In the genomic region with DNA sequence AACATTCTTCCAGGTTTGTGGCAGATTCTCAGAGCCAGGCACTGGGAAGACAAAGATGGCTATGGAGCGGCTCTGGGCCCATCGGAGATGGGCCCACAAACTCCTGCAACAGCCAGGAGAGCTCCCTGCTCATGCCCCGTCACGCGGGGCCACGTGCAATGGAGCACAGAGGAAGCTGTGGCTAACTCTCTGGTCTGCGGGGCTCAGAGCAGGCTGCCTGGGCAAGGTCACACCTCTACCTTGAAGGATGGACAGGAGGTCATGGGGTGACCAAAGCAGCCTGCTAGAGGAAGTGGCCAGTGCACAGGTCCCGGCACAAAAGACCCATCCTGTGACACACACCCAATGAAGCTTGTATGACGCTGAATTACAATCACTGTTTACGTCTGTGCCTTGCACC, we compare ENCODE assay signal across 27 cellular contexts. TPM values are rescaled to one million over a fixed set of nuclear protein-coding genes. Genes with fewer than 3 reads are reported as not detected.
"Had no signal": no experiment of that assay in that cellular context is flagged by ENCODE, and none has a peak within 500 bp of the region (broad histone marks: within the 10 kb centered on the region; RNA-seq: fewer than 3 reads in every experiment).

No MANE protein-coding gene starts in this region.

- H3K27ac Mint-ChIP-seq: activated B cell treated with CpG ODN at 0.5 μM for 24 hours; activated CD4-positive, alpha-beta T cell treated with anti-CD3 and anti-CD28 coated beads, Interleukin-2, amount 10 ng/mL, durations not matched to agents 24 days and 14 days; activated naive CD4-positive, alpha-beta T cell treated with anti-CD3 and anti-CD28 coated beads, Interleukin-2, amount 50 U/mL, for 24 hours; activated naive CD8-positive, alpha-beta T cell treated with anti-CD3 and anti-CD28 coated beads, Interleukin-2, amount 50 U/mL, for 24 hours; activated T-cell treated with anti-CD3 and anti-CD28 coated beads, Interleukin-2, amount 50 U/mL, for 72 hours; activated T-helper 2 cell treated with anti-CD3 and anti-CD28 coated beads, Interferon-gamma antibody, Interleukin-2, Interleukin-4, amounts not matched to agents 10 μg/mL and 5 μg/mL and 100 μg/mL, durations not matched to agents 14 hours and 24 hours and 36 hours; brain; T-helper 17 cell had no signal

- ATAC-seq: activated naive CD8-positive, alpha-beta T cell treated with anti-CD3 and anti-CD28 coated beads, Interleukin-2, amount 50 U/mL, for 24 hours; activated T-cell treated with anti-CD3 and anti-CD28 coated beads, Interleukin-2, amount 50 U/mL, for 72 hours; T-helper 17 cell had no signal

- H3K4me1 Mint-ChIP-seq: activated B cell treated with CpG ODN at 0.5 μM for 24 hours; activated CD4-positive, alpha-beta T cell treated with anti-CD3 and anti-CD28 coated beads, Interleukin-2, amount 10 ng/mL, durations not matched to agents 24 days and 14 days; activated naive CD4-positive, alpha-beta T cell treated with anti-CD3 and anti-CD28 coated beads, Interleukin-2, amount 50 U/mL, for 24 hours; activated naive CD8-positive, alpha-beta T cell treated with anti-CD3 and anti-CD28 coated beads, Interleukin-2, amount 50 U/mL, for 24 hours had no signal

- H3K36me3 ChIP-seq: MG63 had no signal

- FAIRE-seq: astrocyte, RCC 7860 had no signal

- H3K9me3 ChIP-seq: MG63 had no signal

- H3K4me3 Mint-ChIP-seq: activated B cell treated with CpG ODN at 0.5 μM for 24 hours; activated CD4-positive, alpha-beta T cell treated with anti-CD3 and anti-CD28 coated beads, Interleukin-2, amount 10 ng/mL, durations not matched to agents 24 days and 14 days; activated naive CD4-positive, alpha-beta T cell treated with anti-CD3 and anti-CD28 coated beads, Interleukin-2, amount 50 U/mL, for 24 hours; activated naive CD8-positive, alpha-beta T cell treated with anti-CD3 and anti-CD28 coated beads, Interleukin-2, amount 50 U/mL, for 24 hours; activated T-cell treated with anti-CD3 and anti-CD28 coated beads, Interleukin-2, amount 50 U/mL, for 72 hours; brain; T-helper 17 cell had no signal

- DNase-seq: activated B cell treated with CpG ODN at 0.5 μM for 24 hours; activated CD4-positive, alpha-beta T cell treated with anti-CD3 and anti-CD28 coated beads for 1 hour; activated CD4-positive, alpha-beta T cell treated with anti-CD3 and anti-CD28 coated beads, Interleukin-2, amount 10 ng/mL, durations not matched to agents 24 days and 14 days; activated CD4-positive, alpha-beta T cell treated with anti-CD3 and anti-CD28 coated beads, Interleukin-2, amount 50 U/mL, for 48 hours; activated CD8-positive, alpha-beta memory T cell treated with anti-CD3 and anti-CD28 coated beads for 24 hours; activated naive CD4-positive, alpha-beta T cell; activated naive CD8-positive, alpha-beta T cell treated with anti-CD3 and anti-CD28 coated beads, Interleukin-2, amount 50 U/mL, for 24 hours; activated T-cell treated with anti-CD3 and anti-CD28 coated beads, Interleukin-2, amount 50 U/mL, for 72 hours; amniotic stem cell; MG63; MV-4-11; NCI-H1092 treated with DMSO at 0.1 percent for 48 hours; NCI-H1417 treated with DMSO at 0.1 percent for 48 hours; NCI-H1694; NCI-H2029; NCI-H2107; NCI-H2171 treated with DMSO at 0.1 percent for 48 hours; NCI-H446; NCI-H524; SHP77 treated with DMSO at 0.1 percent for 48 hours; T-helper 17 cell; T-helper 9 cell had no signal

- H3K9me3 Mint-ChIP-seq: activated B cell treated with CpG ODN at 0.5 μM for 24 hours; activated CD4-positive, alpha-beta T cell treated with anti-CD3 and anti-CD28 coated beads, Interleukin-2, amount 10 ng/mL, durations not matched to agents 24 days and 14 days; activated naive CD4-positive, alpha-beta T cell treated with anti-CD3 and anti-CD28 coated beads, Interleukin-2, amount 50 U/mL, for 24 hours; activated naive CD8-positive, alpha-beta T cell treated with anti-CD3 and anti-CD28 coated beads, Interleukin-2, amount 50 U/mL, for 24 hours; activated T-cell treated with anti-CD3 and anti-CD28 coated beads, Interleukin-2, amount 50 U/mL, for 72 hours; activated T-helper 2 cell treated with anti-CD3 and anti-CD28 coated beads, Interferon-gamma antibody, Interleukin-2, Interleukin-4, amounts not matched to agents 10 μg/mL and 5 μg/mL and 100 μg/mL, durations not matched to agents 14 hours and 24 hours and 36 hours had no signal

- H3K36me3 Mint-ChIP-seq: activated naive CD4-positive, alpha-beta T cell treated with anti-CD3 and anti-CD28 coated beads, Interleukin-2, amount 50 U/mL, for 24 hours; brain had no signal

- H3K4me3 ChIP-seq: MG63 had no signal

RNA-seq across cellular contexts. Expression of a gene that starts 45.2 kb away (rescaled TPM):
- total RNA-seq: activated B cell treated with CpG ODN at 0.5 μM for 24 hours had no signal
